Comparison of ENCODE assay signal across 9 cellular contexts in the genomic region with DNA sequence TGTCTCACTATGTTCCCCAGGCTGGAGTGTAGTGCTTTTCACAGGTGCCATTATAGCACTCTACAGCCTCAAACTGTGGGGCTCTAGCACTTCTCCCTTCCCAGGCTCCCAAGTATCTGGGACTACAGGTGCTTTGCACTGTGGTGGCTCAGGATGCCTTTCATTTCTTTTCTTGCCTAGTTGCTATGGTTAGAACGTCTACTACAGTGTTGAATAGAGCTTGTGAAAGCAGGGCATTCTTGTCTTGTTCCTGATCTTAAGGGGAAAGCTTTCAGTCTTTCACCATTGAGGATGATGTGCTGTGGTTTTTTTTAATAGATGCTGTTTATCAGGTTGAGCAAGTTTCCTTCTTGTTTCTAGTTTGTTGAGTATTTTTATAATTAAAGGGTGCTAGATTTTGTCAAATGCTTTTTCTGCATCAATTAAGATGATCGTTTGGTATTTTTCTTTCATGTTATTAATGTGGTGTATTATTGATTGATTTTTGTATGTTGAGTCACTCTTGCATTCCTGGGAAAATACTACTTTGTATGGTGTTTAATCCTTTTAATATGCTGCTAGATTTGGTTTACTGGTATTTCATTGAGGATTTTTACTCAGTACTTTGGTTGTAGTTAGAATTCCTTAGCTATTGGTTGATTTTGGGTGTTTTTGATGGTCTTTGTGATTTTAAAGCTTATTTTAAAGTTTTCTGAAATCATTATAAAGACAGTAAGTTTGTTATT. TPM values are rescaled to one million over a fixed set of nuclear protein-coding genes. Genes with fewer than 3 reads are reported as not detected.
DNase-seq lines count a peak whose midpoint lies in the region; TF ChIP-seq lines count a peak whose summit lies in the region.
"Had no signal": no experiment of that assay in that cellular context is flagged by ENCODE, and none has a peak within 500 bp of the region (broad histone marks: within the 10 kb centered on the region; RNA-seq: fewer than 3 reads in every experiment).

No MANE protein-coding gene starts in this region.

- TF ChIP-seq CTCF in mammary epithelial cell (conservative IDR thresholded peaks at IDR 0.05 in 1 of 2, IDR thresholded peaks at IDR 0.05 in 1 of 2; ENCODE audit: extremely low read depth in 1 of 2, insufficient read depth in 1 of 2, low read depth in 1 of 2, low read length in 2 of 2) (no peak), neural progenitor cell (IDR thresholded peaks at IDR 0.05) (no peak)

- no peak for DNase-seq in T-helper 1 cell
- peak; percentile 69 for DNase-seq in NOMO-1 treated with DMSO at 0.1 percent for 48 hours (lab: John Stamatoyannopoulos, UW; ENCODE audit: unreplicated experiment)
- DNase-seq in mammary epithelial cell, result peak; percentile 73
- DNase-seq in neural progenitor cell (ENCODE audit: low spot score), result peak; percentile 6
- DNase-seq in superior temporal gyrus (ENCODE audit: extremely low spot score), result no peak
- no peak for DNase-seq in NCI-H510A treated with DMSO at 0.1 percent for 48 hours (lab: John Stamatoyannopoulos, UW)
- no peak for DNase-seq in GOT3 (lab: John Stamatoyannopoulos, UW)
- DNase-seq: NCI-H2171 treated with DMSO at 0.1 percent for 48 hours had no signal

- H3K27me3 ChIP-seq in mammary epithelial cell (ENCODE audit: insufficient read depth, low read length) (no peaks in the 10 kb centered on the region), neural progenitor cell (no peaks in the 10 kb centered on the region)

- H3K9ac ChIP-seq in mammary epithelial cell (ENCODE audit: insufficient read depth, low read length), result no peak overlapping the region
- no peak overlapping the region for H3K9ac ChIP-seq in neural progenitor cell

- intact Hi-C loops in mammary epithelial cell (cut with micrococcal nuclease), result no loop called here

- 63% methylated on average over 2 of the region's 2 CpGs for WGBS in mammary epithelial cell (ENCODE audit: low coverage, missing lambda C conversion rate)

- H3F3A ChIP-seq in neural progenitor cell (ENCODE audit: low read depth), result no peaks in the 10 kb centered on the region

- dilution Hi-C loops in mammary epithelial cell (cut with HindIII; ENCODE audit: low sequenced_read_pairs), result no loop called here

- H3K4me3 Mint-ChIP-seq in T-helper 1 cell treated with Interleukin-12 subunit alpha and Interleukin-12 subunit beta and Interleukin-4 antibody, amounts not matched to agents 30 μg/mL and 1 μg/mL, for 36 hours, result no peak overlapping the region
- H3K4me3 Mint-ChIP-seq in neural progenitor cell, result no peak overlapping the region

- H3K4me1 Mint-ChIP-seq in T-helper 1 cell treated with Interleukin-12 subunit alpha and Interleukin-12 subunit beta and Interleukin-4 antibody, amounts not matched to agents 30 μg/mL and 1 μg/mL, for 36 hours (ENCODE audit: low read depth), result peaks cover 38% of the 10 kb centered on the region
- H3K4me1 Mint-ChIP-seq in neural progenitor cell, result no peaks in the 10 kb centered on the region

- peaks cover 9% of the 10 kb centered on the region for H3K4me1 ChIP-seq in mammary epithelial cell (ENCODE audit: insufficient read depth, low read length)
- peaks cover 6% of the 10 kb centered on the region for H3K4me1 ChIP-seq in neural progenitor cell

- H3K9me3 ChIP-seq in mammary epithelial cell (replicated peaks; ENCODE audit: insufficient read depth, low read length) (no peaks in the 10 kb centered on the region), neural progenitor cell (ENCODE audit: low read depth) (peaks cover 7% of the 10 kb centered on the region)

- H3K4me3 ChIP-seq in mammary epithelial cell (replicated peaks in 1 of 3; ENCODE audit: insufficient read depth in 1 of 3, low read depth in 2 of 3, low read length in 3 of 3) (no peak overlapping the region), neural progenitor cell (no peak overlapping the region)

- H3K27me3 Mint-ChIP-seq in T-helper 1 cell treated with Interleukin-12 subunit alpha and Interleukin-12 subunit beta and Interleukin-4 antibody, amounts not matched to agents 30 μg/mL and 1 μg/mL, for 36 hours (ENCODE audit: low read depth), result no peaks in the 10 kb centered on the region
- peaks cover 2% of the 10 kb centered on the region for H3K27me3 Mint-ChIP-seq in neural progenitor cell (ENCODE audit: insufficient read depth, low read depth)

- H3K4me2 ChIP-seq in mammary epithelial cell (ENCODE audit: insufficient read depth, low read depth, low read length), result peak overlapping the region; percentile 28
- no peak overlapping the region for H3K4me2 ChIP-seq in neural progenitor cell

- H4K20me1 ChIP-seq in mammary epithelial cell (ENCODE audit: insufficient read depth, low read length), result peaks cover 4% of the 10 kb centered on the region
- H4K20me1 ChIP-seq in neural progenitor cell (ENCODE audit: low read depth), result peaks cover 79% of the 10 kb centered on the region

- BruUV-seq in mammary epithelial cell (replicated peaks; lab: Mats Ljungman, UMichigan), result no TSS peak

- CTCF ChIA-PET in mammary epithelial cell (lab: Charles Lee; ENCODE audit: low non-redundant PET), result no interaction called here

- in situ Hi-C loops in mammary epithelial cell (cut with MboI; ENCODE audit: low sequenced_read_pairs in 2 of 2), result no loop called here

- peaks cover 26% of the 10 kb centered on the region for H3K36me3 Mint-ChIP-seq in T-helper 1 cell treated with Interleukin-12 subunit alpha and Interleukin-12 subunit beta and Interleukin-4 antibody, amounts not matched to agents 30 μg/mL and 1 μg/mL, for 36 hours (ENCODE audit: low read depth)
- H3K36me3 Mint-ChIP-seq in neural progenitor cell, result peaks cover 53% of the 10 kb centered on the region

- H2AFZ ChIP-seq in mammary epithelial cell (ENCODE audit: low read depth, low read length), result no peak overlapping the region
- H2AFZ ChIP-seq in neural progenitor cell (replicated peaks), result no peak overlapping the region

- H3K27ac Mint-ChIP-seq in T-helper 1 cell treated with Interleukin-12 subunit alpha and Interleukin-12 subunit beta and Interleukin-4 antibody, amounts not matched to agents 30 μg/mL and 1 μg/mL, for 36 hours, result peak overlapping the region; percentile 7
- H3K27ac Mint-ChIP-seq in neural progenitor cell, result no peak overlapping the region

- H3K36me3 ChIP-seq in mammary epithelial cell (ENCODE audit: insufficient read depth, low read length), result peaks cover 3% of the 10 kb centered on the region
- H3K36me3 ChIP-seq in neural progenitor cell, result peaks cover 10% of the 10 kb centered on the region

- no peak overlapping the region for H3K27ac ChIP-seq in mammary epithelial cell (ENCODE audit: insufficient read depth, low read depth, low read length)
- H3K27ac ChIP-seq in neural progenitor cell, result no peak overlapping the region

- H3K9me3 Mint-ChIP-seq in T-helper 1 cell treated with Interleukin-12 subunit alpha and Interleukin-12 subunit beta and Interleukin-4 antibody, amounts not matched to agents 30 μg/mL and 1 μg/mL, for 36 hours, result no peaks in the 10 kb centered on the region
- H3K9me3 Mint-ChIP-seq in neural progenitor cell, result peaks cover 30% of the 10 kb centered on the region

- H3K79me2 ChIP-seq in mammary epithelial cell (ENCODE audit: insufficient read depth, low read length) (peaks cover 98% of the 10 kb centered on the region), neural progenitor cell (ENCODE audit: low read depth) (peaks cover 100% of the 10 kb centered on the region)

RNA-seq across cellular contexts. Expression of gene GPBP1, which starts 35.6 kb away (rescaled TPM):
- total RNA-seq in mammary epithelial cell (10 to 100 TPM; 39.7 to 55.6 TPM), neural progenitor cell (ENCODE audit: low replicate concordance) (179 and 321 TPM in 2 replicates)
- 18.4 TPM for polyA plus RNA-seq in mammary epithelial cell
- polyA minus RNA-seq in mammary epithelial cell, result 27.1 TPM

Comparison
In these comparisons a context has a peak if more than half of its experiments do, and no peak if none do; other contexts are left out.
1. DNase-seq: peak in NOMO-1 treated with DMSO at 0.1 percent for 48 hours (single experiment), mammary epithelial cell (single experiment) and neural progenitor cell (single experiment); none in T-helper 1 cell (0 of 5), superior temporal gyrus (single experiment), NCI-H510A treated with DMSO at 0.1 percent for 48 hours (single experiment) and GOT3 (single experiment).